ENCODE assay signal across 1 cellular context in genomic region chr16:85661131-85662035, GRCh38.
TF ChIP-seq lines count a peak whose summit lies in the region.

No MANE protein-coding gene starts in this region.

TF ChIP-seq in K562, 482 proteins besides CTCF, POLR2A, EP300 and RAD21:
- TF ChIP-seq ZNF324 (CRISPR knock-in tag; IDR thresholded peaks at IDR 0.05): no peak
- TF ChIP-seq BCLAF1 (IDR thresholded peaks at IDR 0.05; ENCODE audit: borderline replicate concordance in 1 of 2, control insufficient read depth in 1 of 2, low read depth in 2 of 2, low read length in 1 of 2): no peak
- no peak for TF ChIP-seq FOXJ3 (CRISPR knock-in tag; IDR thresholded peaks at IDR 0.05)
- no peak for TF ChIP-seq ZKSCAN8 (CRISPR knock-in tag; IDR thresholded peaks at IDR 0.05)
- no peak for TF ChIP-seq ZNF764 (CRISPR knock-in tag; IDR thresholded peaks at IDR 0.05; ENCODE audit: low read depth)
- peak; percentile 97 for TF ChIP-seq RBM22 (IDR thresholded peaks at IDR 0.05; ENCODE audit: low read depth, low read length, poor library complexity, severe bottlenecking)
- peak; percentile 34; the same call in 1 of the 2 replicates for TF ChIP-seq RBFOX2 (IDR thresholded peaks at IDR 0.05; ENCODE audit: low read depth, low read length)
- TF ChIP-seq ZNF263 (CRISPR knock-in tag; IDR thresholded peaks at IDR 0.05; ENCODE audit: borderline replicate concordance): 0 out of 2 replicates have a peak, but pooled peaks have one; percentile 15
- no peak for TF ChIP-seq CXXC5 (CRISPR knock-in tag; IDR thresholded peaks at IDR 0.05)
- TF ChIP-seq ELF2 (CRISPR knock-in tag; IDR thresholded peaks at IDR 0.05): no peak
- peak; percentile 73 for TF ChIP-seq POLR2G (IDR thresholded peaks at IDR 0.05; ENCODE audit: low read depth, low read length)
- no peak for TF ChIP-seq ETV6 (IDR thresholded peaks at IDR 0.05; ENCODE audit: borderline replicate concordance in 1 of 2, low read depth in 2 of 2, low read length in 1 of 2)
- no peak for TF ChIP-seq ETV6 (CRISPR knock-in tag; IDR thresholded peaks at IDR 0.05; ENCODE audit: borderline replicate concordance)
